26 cellular contexts compared by ENCODE assay signal in genomic region chr19:46517471-46517870, GRCh38. TPM values are rescaled to one million over a fixed set of nuclear protein-coding genes. Genes with fewer than 3 reads are reported as not detected.
"Had no signal": no experiment of that assay in that cellular context is flagged by ENCODE, and none has a peak within 500 bp of the region (broad histone marks: within the 10 kb centered on the region; RNA-seq: fewer than 3 reads in every experiment).

No MANE protein-coding gene starts in this region.

- H3K27ac ChIP-seq: dorsolateral prefrontal cortex, epithelial cell of prostate, gastrocnemius medialis, lower lobe of right lung, neutrophil, parathyroid adenoma, right atrium auricular region, stomach, thyroid gland, vagina had no signal

- H3K9me3 ChIP-seq: gastrocnemius medialis, lower lobe of right lung, neutrophil, right atrium auricular region, stomach, thyroid gland, vagina had no signal

- H3K4me1 ChIP-seq: parathyroid adenoma, right atrium auricular region had no signal

- H2AFZ ChIP-seq: parathyroid adenoma had no signal

- ATAC-seq: esophagus mucosa; gastrocnemius medialis; left ventricle myocardium superior; lower lobe of right lung; natural killer cell; sciatic nerve; stimulated activated effector memory CD8-positive, alpha-beta T cell treated with anti-CD3 and anti-CD28 coated beads, Interleukin-12 subunit alpha, Interleukin-12 subunit beta, amount 100 ng/mL, for 72 hours had no signal

- H3K27me3 ChIP-seq: dorsolateral prefrontal cortex, right atrium auricular region, thyroid gland, vagina had no signal

- H3K4me2 ChIP-seq: smooth muscle cell had no signal

- H3K4me3 ChIP-seq: dorsolateral prefrontal cortex, gastrocnemius medialis, lower lobe of right lung, right atrium auricular region, smooth muscle cell, stomach, thyroid gland, vagina had no signal

- H3K79me2 ChIP-seq: parathyroid adenoma had no signal

- H3K9me3 Mint-ChIP-seq: endodermal cell; natural killer cell; stimulated activated effector memory CD8-positive, alpha-beta T cell treated with anti-CD3 and anti-CD28 coated beads, Interleukin-12 subunit alpha, Interleukin-12 subunit beta, amount 100 ng/mL, for 72 hours had no signal

- H3K4me3 Mint-ChIP-seq: endodermal cell; natural killer cell; stimulated activated effector memory CD8-positive, alpha-beta T cell treated with anti-CD3 and anti-CD28 coated beads, Interleukin-12 subunit alpha, Interleukin-12 subunit beta, amount 100 ng/mL, for 72 hours had no signal

- H3K36me3 ChIP-seq: gastrocnemius medialis, lower lobe of right lung, neutrophil, right atrium auricular region, stomach, thyroid gland, vagina had no signal

- H3K36me3 Mint-ChIP-seq: natural killer cell; stimulated activated effector memory CD8-positive, alpha-beta T cell treated with anti-CD3 and anti-CD28 coated beads, Interleukin-12 subunit alpha, Interleukin-12 subunit beta, amount 100 ng/mL, for 72 hours had no signal

- H3K9ac ChIP-seq: parathyroid adenoma had no signal

- DNase-seq: dorsolateral prefrontal cortex; effector CD8-positive, alpha-beta T cell; endodermal cell; foreskin fibroblast; gastrocnemius medialis; head of caudate nucleus; left ventricle myocardium superior; lower lobe of right lung; natural killer cell; stimulated activated CD4-positive, alpha-beta T cell treated with anti-CD3 and anti-CD28 coated beads, Interleukin-12 subunit alpha, Interleukin-12 subunit beta, amount 100 ng/mL, for 4 hours; stimulated activated CD4-positive, alpha-beta T cell treated with anti-CD3 and anti-CD28 coated beads, Interleukin-1b, Interleukin-23, amount 100 ng/mL, for 48 hours; stimulated activated CD4-positive, alpha-beta T cell treated with anti-CD3 and anti-CD28 coated beads, Interleukin-4, amount 100 ng/mL, for 1 hour; stimulated activated naive CD4-positive, alpha-beta T cell treated with Interleukin-2 at 50 U/mL for 16 hours; stomach; thyroid gland; trophoblast cell had no signal

- H3K4me1 Mint-ChIP-seq: endodermal cell, natural killer cell had no signal

- H3K27ac Mint-ChIP-seq: endodermal cell; natural killer cell; progenitor cell of endocrine pancreas; stimulated activated effector memory CD8-positive, alpha-beta T cell treated with anti-CD3 and anti-CD28 coated beads, Interleukin-12 subunit alpha, Interleukin-12 subunit beta, amount 100 ng/mL, for 72 hours had no signal

RNA-seq across cellular contexts. Expression of gene PNMA8A, which starts 46.1 kb away (rescaled TPM):
- total RNA-seq: natural killer cell had no signal
